ENCODE assay signal across 21 cellular contexts in the genomic region with DNA sequence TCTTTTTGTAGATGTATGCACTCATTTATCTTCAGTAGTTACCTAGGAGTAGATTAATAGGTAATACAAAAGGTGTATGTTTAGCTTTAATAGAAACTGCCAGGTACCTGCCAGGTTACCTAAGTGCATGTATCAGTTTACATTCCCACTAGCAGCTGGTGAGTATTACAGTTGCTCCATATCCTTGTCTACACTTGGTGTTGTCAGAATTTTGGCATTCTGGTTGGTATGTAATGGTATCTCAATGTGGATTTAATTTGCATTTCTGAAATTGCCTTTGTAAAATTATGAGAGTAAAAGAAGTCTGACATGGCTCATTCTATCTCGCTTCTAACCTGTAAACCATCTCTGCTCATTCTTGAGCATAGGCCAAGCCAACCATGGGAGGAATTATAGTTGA.
"Had no signal": no experiment of that assay in that cellular context is flagged by ENCODE, and none has a peak within 500 bp of the region (broad histone marks: within the 10 kb centered on the region; RNA-seq: fewer than 3 reads in every experiment).

No MANE protein-coding gene starts in this region.

- DNase-seq: colonic mucosa; cortex of kidney; effector CD8-positive, alpha-beta T cell; effector memory CD8-positive, alpha-beta T cell; endodermal cell; erythroblast; foreskin keratinocyte; heart left ventricle; hypothalamus; immature natural killer cell; islet precursor cell; kidney; kidney glomerular epithelial cell; left colon; left ventricle myocardium inferior; mammary epithelial cell; mesendoderm; midbrain; naive thymus-derived CD4-positive, alpha-beta T cell had no signal

- ATAC-seq: effector memory CD8-positive, alpha-beta T cell; foreskin keratinocyte; gastroesophageal sphincter; heart left ventricle; left colon; left lobe of liver; naive thymus-derived CD4-positive, alpha-beta T cell had no signal
